ENCODE assay signal across 13 cellular contexts in the genomic region with DNA sequence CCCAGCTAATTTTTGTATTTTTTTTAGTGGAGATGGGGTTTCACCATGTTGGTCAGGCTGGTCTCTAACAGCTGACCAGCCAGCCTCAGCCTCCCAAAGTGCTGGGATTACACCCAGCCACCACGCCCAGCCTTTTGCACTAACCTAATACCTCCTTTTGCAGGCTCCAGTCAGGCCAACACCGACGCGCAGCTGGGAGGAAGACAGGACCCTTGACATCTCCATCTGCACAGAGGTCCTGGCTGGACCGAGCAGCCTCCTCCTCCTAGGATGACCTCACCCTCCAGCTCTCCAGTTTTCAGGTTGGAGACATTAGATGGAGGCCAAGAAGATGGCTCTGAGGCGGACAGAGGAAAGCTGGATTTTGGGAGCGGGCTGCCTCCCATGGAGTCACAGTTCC. TPM values are rescaled to one million over a fixed set of nuclear protein-coding genes. Genes with fewer than 3 reads are reported as not detected.
DNase-seq lines count a peak whose midpoint lies in the region; ATAC-seq and TF ChIP-seq lines count a peak whose summit lies in the region.
"Had no signal": no experiment of that assay in that cellular context is flagged by ENCODE, and none has a peak within 500 bp of the region (broad histone marks: within the 10 kb centered on the region; RNA-seq: fewer than 3 reads in every experiment).

No MANE protein-coding gene starts in this region.

- no peaks in the 10 kb centered on the region for H3K79me1 ChIP-seq in mesenchymal stem cell (replicated peaks; ENCODE audit: low read length, poor library complexity, severe bottlenecking)

- H3K27me3 ChIP-seq in mesenchymal stem cell (ENCODE audit: control insufficient read depth in 1 of 2, insufficient read depth in 1 of 2, low read length in 2 of 2), result no peaks in the 10 kb centered on the region
- no peaks in the 10 kb centered on the region for H3K27me3 ChIP-seq in upper lobe of left lung
- H3K27me3 ChIP-seq in uterus, result no peaks in the 10 kb centered on the region

- H2BK120ac ChIP-seq in mesenchymal stem cell (ENCODE audit: low read depth, low read length), result no peak overlapping the region

- peak overlapping the region in 1 of 2 experiments; percentile 14 for H3K23ac ChIP-seq in mesenchymal stem cell (ENCODE audit: low read length in 2 of 2)

- peak overlapping the region; percentile 62 to 92 for H3K4ac ChIP-seq in mesenchymal stem cell (ENCODE audit: low read depth in 1 of 2, low read length in 2 of 2)

- H3K14ac ChIP-seq in mesenchymal stem cell (ENCODE audit: low read length in 2 of 2), result no peak overlapping the region

- peaks cover 49% of the 10 kb centered on the region for H3K4me1 Mint-ChIP-seq in activated T-helper 1 cell treated with anti-CD3 and anti-CD28 coated beads, Interleukin-12 subunit alpha, Interleukin-12 subunit beta, Interleukin-2, Interleukin-4 antibody, amounts not matched to agents 30 ng/mL and 10 ng/mL and 1 ng/mL, durations not matched to agents 14 hours and 24 hours and 36 hours (ENCODE audit: low read depth)

- TF ChIP-seq EP300 in upper lobe of left lung (IDR thresholded peaks at IDR 0.05), result no peak

- H3K4me2 ChIP-seq in mesenchymal stem cell (ENCODE audit: low read length, poor library complexity, severe bottlenecking), result no peak overlapping the region

- intact Hi-C loops in Right ventricle myocardium inferior (cut with DNase I) (no loop called here), cardiac septum (cut with DNase I) (loop anchor here (2.0 kb wide), 1 partner anchor 37 kb away; the partner anchor contains the start of gene UBB), uterus (cut with DNase I; ENCODE audit: low total_unique reads) (no loop called here)
- intact Hi-C loops in activated T-helper 1 cell treated with anti-CD3 and anti-CD28 coated beads, Interleukin-12 subunit alpha, Interleukin-12 subunit beta, Interleukin-2, Interleukin-4 antibody, amounts not matched to agents 30 ng/mL and 10 ng/mL and 1 ng/mL, durations not matched to agents 14 hours and 24 hours and 36 hours (cut with micrococcal nuclease), result loop anchor here (2.0 to 10.0 kb wide), 2 partner anchors 131 to 393 kb away; no protein-coding TSS in a partner anchor

- H3K27me3 Mint-ChIP-seq in activated T-helper 1 cell treated with anti-CD3 and anti-CD28 coated beads, Interleukin-12 subunit alpha, Interleukin-12 subunit beta, Interleukin-2, Interleukin-4 antibody, amounts not matched to agents 30 ng/mL and 10 ng/mL and 1 ng/mL, durations not matched to agents 14 hours and 24 hours and 36 hours (ENCODE audit: insufficient read depth), result no peaks in the 10 kb centered on the region

- H3K18ac ChIP-seq in mesenchymal stem cell (ENCODE audit: low read depth in 1 of 2, low read length in 2 of 2), result peak overlapping the region; percentile 84 to 99

- ATAC-seq in Right ventricle myocardium inferior (no peak), upper lobe of left lung (ENCODE audit: low FRiP score in 2 of 2) (no peak)
- ATAC-seq: PC-3 had no signal

- H3K27ac Mint-ChIP-seq in activated T-helper 1 cell treated with anti-CD3 and anti-CD28 coated beads, Interleukin-12 subunit alpha, Interleukin-12 subunit beta, Interleukin-2, Interleukin-4 antibody, amounts not matched to agents 30 ng/mL and 10 ng/mL and 1 ng/mL, durations not matched to agents 14 hours and 24 hours and 36 hours, result peak overlapping the region; percentile 29
- H3K27ac Mint-ChIP-seq: H9 had no signal

- TF ChIP-seq POLR2A in upper lobe of left lung (IDR thresholded peaks at IDR 0.05) (no peak), uterus (IDR thresholded peaks at IDR 0.05) (no peak)

- H3K36me3 Mint-ChIP-seq in activated T-helper 1 cell treated with anti-CD3 and anti-CD28 coated beads, Interleukin-12 subunit alpha, Interleukin-12 subunit beta, Interleukin-2, Interleukin-4 antibody, amounts not matched to agents 30 ng/mL and 10 ng/mL and 1 ng/mL, durations not matched to agents 14 hours and 24 hours and 36 hours (ENCODE audit: low read depth), result peaks cover 35% of the 10 kb centered on the region

- H3K36me3 ChIP-seq in mesenchymal stem cell (ENCODE audit: control insufficient read depth in 1 of 2, insufficient read depth in 2 of 2, low read depth in 1 of 2, low read length in 2 of 2), result peaks cover 0 to 29% of the 10 kb centered on the region in 2 experiments
- H3K36me3 ChIP-seq in upper lobe of left lung, result peaks cover 0 to 46% (median 19%) of the 10 kb centered on the region in 4 donors
- H3K36me3 ChIP-seq in uterus, result no peaks in the 10 kb centered on the region

- H3K9me3 Mint-ChIP-seq in activated T-helper 1 cell treated with anti-CD3 and anti-CD28 coated beads, Interleukin-12 subunit alpha, Interleukin-12 subunit beta, Interleukin-2, Interleukin-4 antibody, amounts not matched to agents 30 ng/mL and 10 ng/mL and 1 ng/mL, durations not matched to agents 14 hours and 24 hours and 36 hours, result no peaks in the 10 kb centered on the region
- H3K9me3 Mint-ChIP-seq: H9 had no signal

- H2AK5ac ChIP-seq in mesenchymal stem cell (ENCODE audit: low read length, severe bottlenecking), result peak overlapping the region; percentile 58

- H3K9me3 ChIP-seq in mesenchymal stem cell (ENCODE audit: control insufficient read depth, low read length) (no peaks in the 10 kb centered on the region), upper lobe of left lung (no peaks in the 10 kb centered on the region), uterus (no peaks in the 10 kb centered on the region)

- peak; percentile 31 for DNase-seq in Right ventricle myocardium inferior (ENCODE audit: missing footprints)
- DNase-seq in cardiac septum (ENCODE audit: low spot score), result no peak
- no peak for DNase-seq in activated T-helper 1 cell treated with anti-CD3 and anti-CD28 coated beads, Interleukin-12 subunit alpha, Interleukin-12 subunit beta, Interleukin-2, Interleukin-4 antibody, amounts not matched to agents 30 ng/mL and 10 ng/mL and 1 ng/mL, durations not matched to agents 14 hours and 24 hours and 36 hours (ENCODE audit: low spot score)
- no peak for DNase-seq in mesenchymal stem cell
- no peak for DNase-seq in upper lobe of left lung
- no peak for DNase-seq in NK-92 (lab: John Stamatoyannopoulos, UW; ENCODE audit: unreplicated experiment)
- DNase-seq in uterus, result no peak
- no peak for DNase-seq in kidney tubule cell (ENCODE audit: low spot score)
- DNase-seq: aorta; effector CD4-positive, alpha-beta T cell; H9; MV-4-11; PC-3 had no signal

- H3K27ac ChIP-seq in mesenchymal stem cell (ENCODE audit: low read length, poor library complexity, severe bottlenecking), result no peak overlapping the region
- H3K27ac ChIP-seq in upper lobe of left lung, result peak overlapping the region; percentile 13 to 95 (median 78)
- H3K27ac ChIP-seq in uterus, result peak overlapping the region in 1 of 2 donors; percentile 82

- H2BK5ac ChIP-seq in mesenchymal stem cell (ENCODE audit: low read depth, low read length, poor library complexity, severe bottlenecking), result no peak overlapping the region

- H2BK15ac ChIP-seq in mesenchymal stem cell (ENCODE audit: low read depth, poor library complexity, severe bottlenecking), result peak overlapping the region; percentile 82

- H4K8ac ChIP-seq in mesenchymal stem cell (ENCODE audit: low read length), result peak overlapping the region; percentile 79

- H4K91ac ChIP-seq in mesenchymal stem cell (ENCODE audit: low read length), result peak overlapping the region; percentile 92

- H2BK12ac ChIP-seq in mesenchymal stem cell (ENCODE audit: low read length in 2 of 2), result peak overlapping the region; percentile 18 to 65

- H2AFZ ChIP-seq in mesenchymal stem cell (ENCODE audit: low read depth, low read length), result no peak overlapping the region

- peak overlapping the region; percentile 96 for H3K4me3 Mint-ChIP-seq in activated T-helper 1 cell treated with anti-CD3 and anti-CD28 coated beads, Interleukin-12 subunit alpha, Interleukin-12 subunit beta, Interleukin-2, Interleukin-4 antibody, amounts not matched to agents 30 ng/mL and 10 ng/mL and 1 ng/mL, durations not matched to agents 14 hours and 24 hours and 36 hours
- H3K4me3 Mint-ChIP-seq: H9 had no signal

- no peak for TF ChIP-seq CTCF in upper lobe of left lung (IDR thresholded peaks at IDR 0.05)
- no peak for TF ChIP-seq CTCF in uterus (IDR thresholded peaks at IDR 0.05)

- no peak overlapping the region for H3K9ac ChIP-seq in mesenchymal stem cell (ENCODE audit: low read length)

- no peak overlapping the region for H3K4me3 ChIP-seq in mesenchymal stem cell (ENCODE audit: insufficient read depth in 1 of 2, low read depth in 1 of 2, low read length in 2 of 2)
- no peak overlapping the region for H3K4me3 ChIP-seq in upper lobe of left lung
- H3K4me3 ChIP-seq in uterus, result no peak overlapping the region

- H3K4me1 ChIP-seq in mesenchymal stem cell (ENCODE audit: control insufficient read depth, insufficient read depth, low read depth, low read length), result peaks cover 40% of the 10 kb centered on the region
- peaks cover 30 to 44% (median 38%) of the 10 kb centered on the region in 4 donors for H3K4me1 ChIP-seq in upper lobe of left lung
- H3K4me1 ChIP-seq in uterus, result peaks cover 0 to 11% of the 10 kb centered on the region in 2 donors

- 100% methylated on average over 6 of the region's 7 CpGs for WGBS in mesenchymal stem cell
- WGBS in upper lobe of left lung, 2 donors, result 92 to 96% methylated on average over 7 of the region's 7 CpGs

RNA-seq across cellular contexts. Expression of gene TRPV2, which starts 2.0 kb away (rescaled TPM):
- total RNA-seq in Right ventricle myocardium inferior (11.2 TPM), cardiac septum (9.1 TPM), upper lobe of left lung (100 to 1,000 TPM in 2 of 6 donors, 10 to 100 TPM in 4; 33.4 to 127 (median 48.6) TPM), uterus (10 to 100 TPM in 2 of 4 donors, 1 to 10 TPM in 2; 6.2 to 26.2 (median 12.9) TPM)
- total RNA-seq in activated T-helper 1 cell treated with anti-CD3 and anti-CD28 coated beads, Interleukin-12 subunit alpha, Interleukin-12 subunit beta, Interleukin-2, Interleukin-4 antibody, amounts not matched to agents 30 ng/mL and 10 ng/mL and 1 ng/mL, durations not matched to agents 14 hours and 24 hours and 36 hours, result 38.2 and 42.2 TPM in 2 replicates
- polyA plus RNA-seq in mesenchymal stem cell (2013, experiment 1 of 2), result 116 TPM
- 113 TPM for polyA plus RNA-seq in mesenchymal stem cell (2013, experiment 2 of 2)

RNA-seq across cellular contexts. Expression of gene UBB, which starts 36.5 kb away (rescaled TPM):
- total RNA-seq in Right ventricle myocardium inferior, result 1,403 TPM
- 1,552 TPM for total RNA-seq in cardiac septum
- 1,933 and 1,974 TPM in 2 replicates for total RNA-seq in activated T-helper 1 cell treated with anti-CD3 and anti-CD28 coated beads, Interleukin-12 subunit alpha, Interleukin-12 subunit beta, Interleukin-2, Interleukin-4 antibody, amounts not matched to agents 30 ng/mL and 10 ng/mL and 1 ng/mL, durations not matched to agents 14 hours and 24 hours and 36 hours
- polyA plus RNA-seq in mesenchymal stem cell (2013, experiment 1 of 2), result 2,793 TPM
- polyA plus RNA-seq in mesenchymal stem cell (2013, experiment 2 of 2), result 2,890 TPM
- total RNA-seq in upper lobe of left lung, result 1,000 to 10,000 TPM in 3 of 6 donors, 100 to 1,000 TPM in 3; 281 to 1,666 (median 998) TPM
- total RNA-seq in uterus, result 1,000 to 10,000 TPM in 1 of 4 donors, 100 to 1,000 TPM in 3; 535 to 1,039 (median 667) TPM

Comparison
In these comparisons a context has a peak if more than half of its experiments do, and no peak if none do; other contexts are left out.
1. intact Hi-C loops: an anchor here in cardiac septum (2.0 kb wide) and activated T-helper 1 cell treated with anti-CD3 and anti-CD28 coated beads, Interleukin-12 subunit alpha, Interleukin-12 subunit beta, Interleukin-2, Interleukin-4 antibody, amounts not matched to agents 30 ng/mL and 10 ng/mL and 1 ng/mL, durations not matched to agents 14 hours and 24 hours and 36 hours (2.0 to 10.0 kb wide); none called in Right ventricle myocardium inferior and uterus.